ENCODE assay signal across 17 cellular contexts in genomic region chrX:67568769-67569168, GRCh38. TPM values are rescaled to one million over a fixed set of nuclear protein-coding genes. Genes with fewer than 3 reads are reported as not detected.
"Had no signal": no experiment of that assay in that cellular context is flagged by ENCODE, and none has a peak within 500 bp of the region (broad histone marks: within the 10 kb centered on the region; RNA-seq: fewer than 3 reads in every experiment).

No MANE protein-coding gene starts in this region.

- ATAC-seq: activated naive CD4-positive, alpha-beta T cell treated with anti-CD3 and anti-CD28 coated beads, Interleukin-2, amount 50 U/mL, for 72 hours; effector memory CD8-positive, alpha-beta T cell; foreskin keratinocyte; stimulated activated naive CD8-positive, alpha-beta T cell treated with anti-CD3 and anti-CD28 coated beads, Interleukin-15, amount 100 ng/mL, for 72 hours had no signal

- H3K36me3 Mint-ChIP-seq: activated naive CD4-positive, alpha-beta T cell treated with anti-CD3 and anti-CD28 coated beads, Interleukin-2, amount 50 U/mL, for 72 hours; type B pancreatic cell had no signal

- H3K9me3 Mint-ChIP-seq: stimulated activated naive CD8-positive, alpha-beta T cell treated with anti-CD3 and anti-CD28 coated beads, Interleukin-15, amount 100 ng/mL, for 72 hours; T-helper 2 cell treated with Interferon-gamma antibody and Interleukin-4, amounts not matched to agents 5 μg/mL and 100 μg/mL, for 36 hours; type B pancreatic cell had no signal

- H3K27me3 ChIP-seq: foreskin keratinocyte had no signal

- H3K4me3 ChIP-seq: adrenal gland, lung had no signal

- H3K4me3 Mint-ChIP-seq: effector memory CD8-positive, alpha-beta T cell; stimulated activated naive CD8-positive, alpha-beta T cell treated with anti-CD3 and anti-CD28 coated beads, Interleukin-15, amount 100 ng/mL, for 72 hours; T-helper 2 cell treated with Interferon-gamma antibody and Interleukin-4, amounts not matched to agents 5 μg/mL and 100 μg/mL, for 36 hours; type B pancreatic cell had no signal

- H3K27me3 Mint-ChIP-seq: effector memory CD8-positive, alpha-beta T cell; stimulated activated naive CD8-positive, alpha-beta T cell treated with anti-CD3 and anti-CD28 coated beads, Interleukin-15, amount 100 ng/mL, for 72 hours; type B pancreatic cell had no signal

- DNase-seq: activated CD4-positive, alpha-beta T cell treated with anti-CD3 and anti-CD28 coated beads, Interleukin-2, amount 50 U/mL, for 4 hours; activated gamma-delta T cell; adrenal gland; dermis blood vessel endothelial cell; effector memory CD8-positive, alpha-beta T cell; foreskin keratinocyte; kidney; occipital lobe; posterior cingulate gyrus; small intestine; stimulated activated CD4-positive, alpha-beta T cell treated with anti-CD3 and anti-CD28 coated beads, Interleukin-4, amount 100 ng/mL, for 1 hour; stimulated activated naive CD8-positive, alpha-beta T cell treated with anti-CD3 and anti-CD28 coated beads, Interleukin-15, amount 100 ng/mL, for 72 hours had no signal

- H3K27ac ChIP-seq: adrenal gland, foreskin keratinocyte had no signal

- H3K27ac Mint-ChIP-seq: activated naive CD4-positive, alpha-beta T cell treated with anti-CD3 and anti-CD28 coated beads, Interleukin-2, amount 50 U/mL, for 72 hours; effector memory CD8-positive, alpha-beta T cell; stimulated activated naive CD8-positive, alpha-beta T cell treated with anti-CD3 and anti-CD28 coated beads, Interleukin-15, amount 100 ng/mL, for 72 hours; T-helper 2 cell treated with Interferon-gamma antibody and Interleukin-4, amounts not matched to agents 5 μg/mL and 100 μg/mL, for 36 hours; type B pancreatic cell had no signal

- H3K36me3 ChIP-seq: adrenal gland had no signal

- H3K4me1 ChIP-seq: adrenal gland, foreskin keratinocyte had no signal

- H3K4me1 Mint-ChIP-seq: stimulated activated naive CD8-positive, alpha-beta T cell treated with anti-CD3 and anti-CD28 coated beads, Interleukin-15, amount 100 ng/mL, for 72 hours had no signal

- H3K9me3 ChIP-seq: adrenal gland had no signal

RNA-seq across cellular contexts. Expression of gene AR, which starts 24.9 kb away (rescaled TPM):
- total RNA-seq: activated CD8-positive, alpha-beta memory T cell treated with anti-CD3 and anti-CD28 coated beads for 36 hours; activated naive CD4-positive, alpha-beta T cell treated with anti-CD3 and anti-CD28 coated beads, Interleukin-2, amount 50 U/mL, for 72 hours had no signal
